In genomic region chr22:48378673-48379072, GRCh38 we compare ENCODE assay signal across 22 cellular contexts.
DNase-seq lines count a peak whose midpoint lies in the region; ATAC-seq, FAIRE-seq and TF ChIP-seq lines count a peak whose summit lies in the region.
"Had no signal": no experiment of that assay in that cellular context is flagged by ENCODE, and none has a peak within 500 bp of the region (broad histone marks: within the 10 kb centered on the region; RNA-seq: fewer than 3 reads in every experiment).

No MANE protein-coding gene starts in this region.

- H3K27me3 Mint-ChIP-seq in chondrocyte (ENCODE audit: low read depth): peaks cover 24% of the 10 kb centered on the region

- no peak overlapping the region for H3K4me2 ChIP-seq in H1 (ENCODE audit: insufficient read depth in 1 of 2, low read depth in 2 of 2, low read length in 2 of 2)

- no peaks in the 10 kb centered on the region for H3K9me3 Mint-ChIP-seq in chondrocyte (ENCODE audit: low read depth)

- H3K23me2 ChIP-seq in H1 (ENCODE audit: low read depth, low read length): no peaks in the 10 kb centered on the region

- H3K36me3 ChIP-seq in H1 (ENCODE audit: control insufficient read depth in 2 of 4, insufficient read depth in 4 of 4, low read length in 3 of 4) (no peaks in the 10 kb centered on the region), spleen (no peaks in the 10 kb centered on the region)
- H3K36me3 ChIP-seq: BE2C, HAP-1 had no signal

- peaks cover 0 to 10% (median 3%) of the 10 kb centered on the region in 4 experiments; a peak in 3 of 7 replicates for H3K4me1 ChIP-seq in H1 (replicated peaks in 1 of 4; ENCODE audit: control insufficient read depth in 3 of 4, insufficient read depth in 4 of 4, low read length in 3 of 4)
- H3K4me1 ChIP-seq in spleen: no peaks in the 10 kb centered on the region
- H3K4me1 ChIP-seq: BE2C, HAP-1 had no signal

- H3K4ac ChIP-seq in H1 (replicated peaks; ENCODE audit: insufficient read length, low read depth, low read length): no peak overlapping the region

- H2AFZ ChIP-seq in H1 (ENCODE audit: low read length): no peak overlapping the region

- no peaks in the 10 kb centered on the region for H3K79me2 ChIP-seq in H1 (ENCODE audit: control insufficient read depth in 1 of 2, insufficient read depth in 2 of 2, low read length in 2 of 2)

- DNase-seq in chondrocyte (ENCODE audit: low spot score) (peak; percentile 76), H1 (ENCODE audit: low read depth in 1 of 2, low spot score in 2 of 2) (peak in 1 of 2 experiments; percentile 11), mesenteric fat pad (ENCODE audit: low spot score) (peak; percentile 51), spleen (peak; percentile 48)
- DNase-seq: ACHN; BE2C; C1 segment of cervical spinal cord; CD4-positive, CD25-positive, alpha-beta regulatory T cell; CD8-positive, alpha-beta memory T cell; COR-L47; DMS 273 treated with DMSO at 0.1 percent for 48 hours; GDM1; IMR-90 had no signal

- TF ChIP-seq CTCF in chondrocyte (IDR thresholded peaks at IDR 0.05) (no peak), H1 (IDR thresholded peaks at IDR 0.05; ENCODE audit: control extremely low read depth in 1 of 3, insufficient read depth in 1 of 3, low read depth in 1 of 3, low read length in 3 of 3) (no peak), spleen (IDR thresholded peaks at IDR 0.05 in 8 of 11, conservative IDR thresholded peaks at IDR 0.05 in 3 of 11) (no peak)

- H3K9me3 ChIP-seq in H1 (ENCODE audit: insufficient read depth in 2 of 2, low read depth in 1 of 2, low read length in 1 of 2) (no peaks in the 10 kb centered on the region), spleen (peaks cover 0 to 8% (median 2%) of the 10 kb centered on the region in 8 donors)
- H3K9me3 ChIP-seq: BE2C, HAP-1 had no signal

- H4K20me1 ChIP-seq in H1 (replicated peaks in 1 of 2; ENCODE audit: control insufficient read depth in 1 of 2, insufficient read depth in 2 of 2, low read length in 2 of 2): no peaks in the 10 kb centered on the region

- no peak for TF ChIP-seq POLR2A in H1 (IDR thresholded peaks at IDR 0.05; ENCODE audit: control extremely low read depth in 1 of 2, low read depth in 2 of 2, low read length in 2 of 2)
- no peak for TF ChIP-seq POLR2A in spleen (IDR thresholded peaks at IDR 0.05)

- no peak overlapping the region for H3K23ac ChIP-seq in H1 (ENCODE audit: insufficient read length)

- H2BK120ac ChIP-seq in H1 (replicated peaks; ENCODE audit: low read depth, low read length): no peak overlapping the region

- H3K4me3 ChIP-seq in H1 (ENCODE audit: extremely low read depth in 1 of 4, insufficient read depth in 2 of 4, low read depth in 3 of 4, low read length in 4 of 4) (no peak overlapping the region), spleen (no peak overlapping the region)
- H3K4me3 ChIP-seq: HAP-1, K562 had no signal

- H3K27ac Mint-ChIP-seq in chondrocyte (ENCODE audit: unreplicated experiment): no peak overlapping the region
- H3K27ac Mint-ChIP-seq: CD4-positive, CD25-positive, alpha-beta regulatory T cell; CD8-positive, alpha-beta memory T cell had no signal

- H3K56ac ChIP-seq in H1 (replicated peaks; ENCODE audit: insufficient read length, low read depth, low read length): no peak overlapping the region

- H4K5ac ChIP-seq in H1 (ENCODE audit: insufficient read length, low read depth, low read length): no peak overlapping the region

- no peak overlapping the region for H4K91ac ChIP-seq in H1 (replicated peaks; ENCODE audit: insufficient read length, low read length)

- H3K14ac ChIP-seq in H1 (ENCODE audit: insufficient read length): no peak overlapping the region

- FAIRE-seq in H1 (lab: Jason Lieb, UNC): no peak
- FAIRE-seq: A204.1, GM12892, GM18507, K562 had no signal

- no peak overlapping the region for H3K9ac ChIP-seq in H1 (replicated peaks in 1 of 4; ENCODE audit: extremely low read depth in 1 of 4, low read depth in 3 of 4, low read length in 3 of 4)

- 95% methylated on average over 5 of the region's 6 CpGs; no CpG with 5 or more reads in 1 of the 2 experiments for WGBS in H1 (ENCODE audit: extremely low coverage in 1 of 2, insufficient coverage in 1 of 2, insufficient read length in 1 of 2, insufficient replicate concordance in 2 of 2, low coverage in 1 of 2, low lambda C conversion rate in 2 of 2, missing lambda C conversion rate in 1 of 2), 2 experiments
- WGBS in spleen, 5 donors: 80 to 96% (median 91%) methylated on average over 6 of the region's 6 CpGs

- ATAC-seq in GM18909 (IDR thresholded peaks at IDR 0.05; ENCODE audit: poor library complexity, unreplicated experiment) (no peak), HG03378 (IDR thresholded peaks at IDR 0.05; ENCODE audit: unreplicated experiment) (no peak), HG03139 (IDR thresholded peaks at IDR 0.05; ENCODE audit: unreplicated experiment) (no peak)
- ATAC-seq: K562 had no signal

- POLR2A ChIA-PET in H1 (lab: Charles Lee; ENCODE audit: partially characterized antibody): no interaction called here

- intact Hi-C loops in spleen (cut with DNase I; ENCODE audit: low total_unique reads): no loop called here

- H2BK12ac ChIP-seq in H1 (ENCODE audit: low read depth, low read length): peak overlapping the region; percentile 60; the same call in 1 of the 2 replicates

- CTCF ChIA-PET in H1 (lab: Charles Lee; ENCODE audit: partially characterized antibody): no interaction called here

- H2BK15ac ChIP-seq in H1 (ENCODE audit: low read length): no peak overlapping the region

- H4K8ac ChIP-seq in H1 (ENCODE audit: extremely low read depth, insufficient read depth, low read length): no peak overlapping the region

- H2AK5ac ChIP-seq in H1 (ENCODE audit: low read depth, low read length): no peak overlapping the region

- H3K27me3 ChIP-seq in H1 (replicated peaks in 1 of 4; ENCODE audit: control insufficient read depth in 3 of 4, extremely low read depth in 1 of 4, insufficient read depth in 3 of 4, low read length in 3 of 4): peaks cover 0 to 3% (median 0%) of the 10 kb centered on the region in 4 experiments; a peak in 5 of 7 replicates
- H3K27me3 ChIP-seq in spleen (replicated peaks in 1 of 7): peaks cover 0 to 62% (median 15%) of the 10 kb centered on the region in 7 donors
- H3K27me3 ChIP-seq: BE2C had no signal

- no peak for TF ChIP-seq EP300 in H1 (IDR thresholded peaks at IDR 0.05; ENCODE audit: borderline replicate concordance in 1 of 2, low read depth in 2 of 2, low read length in 2 of 2)

- no peaks in the 10 kb centered on the region for H3K79me1 ChIP-seq in H1 (ENCODE audit: low read depth, low read length)

- no peak overlapping the region for H3K18ac ChIP-seq in H1 (ENCODE audit: extremely low read depth, low read length)

- no peaks in the 10 kb centered on the region for H3K36me3 Mint-ChIP-seq in chondrocyte (ENCODE audit: low read depth)
- H3K36me3 Mint-ChIP-seq: CD4-positive, CD25-positive, alpha-beta regulatory T cell; CD8-positive, alpha-beta memory T cell had no signal

- H3K4me1 Mint-ChIP-seq in chondrocyte (ENCODE audit: low read depth): no peaks in the 10 kb centered on the region
- H3K4me1 Mint-ChIP-seq: CD4-positive, CD25-positive, alpha-beta regulatory T cell; CD8-positive, alpha-beta memory T cell had no signal

- H3K27ac ChIP-seq in H1 (ENCODE audit: low read depth, low read length): no peak overlapping the region
- H3K27ac ChIP-seq in spleen: no peak overlapping the region
- H3K27ac ChIP-seq: HL-60 had no signal

- TF ChIP-seq RAD21 in H1 (IDR thresholded peaks at IDR 0.05 in 1 of 2, conservative IDR thresholded peaks at IDR 0.05 in 1 of 2; ENCODE audit: low read depth in 2 of 2, low read length in 2 of 2): no peak

- H2BK5ac ChIP-seq in H1 (ENCODE audit: low read depth, low read length): no peak overlapping the region

- H2BK20ac ChIP-seq in H1 (ENCODE audit: low read length): no peak overlapping the region; the same call in 1 of the 2 replicates

- H3K4me3 Mint-ChIP-seq in chondrocyte (ENCODE audit: unreplicated experiment): no peak overlapping the region
- H3K4me3 Mint-ChIP-seq: CD4-positive, CD25-positive, alpha-beta regulatory T cell; CD8-positive, alpha-beta memory T cell had no signal

TF ChIP-seq in H1, 55 proteins besides CTCF, POLR2A, EP300 and RAD21:
- TF ChIP-seq SIN3A (conservative IDR thresholded peaks at IDR 0.05 in 1 of 2, IDR thresholded peaks at IDR 0.05 in 1 of 2; ENCODE audit: low read depth in 1 of 2, low read length in 2 of 2) (no peak), RBBP5 (IDR thresholded peaks at IDR 0.05; ENCODE audit: borderline replicate concordance, low read depth, low read length) (no peak), SAP30 (IDR thresholded peaks at IDR 0.05; ENCODE audit: insufficient read depth, insufficient replicate concordance, low read length) (no peak), USF2 (IDR thresholded peaks at IDR 0.05; ENCODE audit: low read length) (no peak), CHD2 (IDR thresholded peaks at IDR 0.05; ENCODE audit: low read length) (no peak), CTBP2 (IDR thresholded peaks at IDR 0.05; ENCODE audit: borderline replicate concordance, insufficient read depth, insufficient read length, low read length) (no peak)
